Comparison of ENCODE assay signal across 11 cellular contexts in the genomic region with DNA sequence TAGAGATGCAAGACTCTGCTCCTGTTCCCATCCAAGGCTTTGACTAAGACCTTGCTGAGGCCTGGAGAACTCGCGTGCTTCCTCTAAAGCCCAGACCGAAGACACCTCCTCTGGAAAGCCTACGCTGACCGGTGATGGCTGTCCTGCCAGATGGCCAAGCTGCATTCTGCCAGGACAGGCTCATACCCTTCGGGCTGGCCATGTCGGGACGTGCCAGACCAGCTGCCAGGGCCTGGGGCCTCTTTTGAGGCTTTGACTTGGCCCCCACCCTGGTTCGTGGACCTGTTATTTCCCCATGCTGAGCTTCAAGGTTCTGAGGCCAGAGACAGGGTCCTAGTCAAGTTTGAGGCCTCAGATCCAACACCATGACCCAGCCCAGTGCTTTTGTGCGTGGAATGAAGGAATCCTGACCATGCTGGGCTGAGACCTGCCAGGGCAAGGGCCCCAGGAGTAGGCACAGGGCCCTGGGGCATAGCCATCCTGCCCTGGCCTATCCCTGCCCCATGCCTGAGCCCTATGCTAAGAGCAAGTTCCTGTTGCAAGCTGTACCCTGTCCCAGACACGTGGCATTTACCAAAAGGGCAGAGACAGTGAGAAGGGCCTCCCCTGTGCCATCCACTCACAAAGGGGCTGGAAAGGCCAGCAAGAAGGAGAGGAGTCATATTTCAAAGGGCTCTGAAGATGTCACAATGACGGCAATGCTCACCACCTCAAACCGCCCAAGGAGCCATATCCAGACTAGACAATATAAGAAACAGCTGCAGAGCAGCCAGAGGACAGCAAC. TPM values are rescaled to one million over a fixed set of nuclear protein-coding genes. Genes with fewer than 3 reads are reported as not detected.
DNase-seq lines count a peak whose midpoint lies in the region; ATAC-seq and TF ChIP-seq lines count a peak whose summit lies in the region.
"Had no signal": no experiment of that assay in that cellular context is flagged by ENCODE, and none has a peak within 500 bp of the region (broad histone marks: within the 10 kb centered on the region; RNA-seq: fewer than 3 reads in every experiment).

No MANE protein-coding gene starts in this region.

- no peak overlapping the region for H3K4me2 ChIP-seq in MM.1S (ENCODE audit: low read depth, low read length)
- H3K4me2 ChIP-seq: PC-9 had no signal

- H3K4me3 ChIP-seq in HEK293 (ENCODE audit: low read depth, low read length) (no peak overlapping the region), astrocyte of the spinal cord (ENCODE audit: low read depth, low read length) (no peak overlapping the region), MM.1S (ENCODE audit: low read length) (no peak overlapping the region)
- H3K4me3 ChIP-seq: PC-9 had no signal

- no peaks in the 10 kb centered on the region for H3K27me3 ChIP-seq in MM.1S (replicated peaks; ENCODE audit: insufficient read depth, low read length)

- POLR2A ChIA-PET in HEK293 (lab: Yijun Ruan, JAX), result interaction anchor here (0.6 to 1.4 kb wide), 2 partner anchors 15 to 162 kb away, joined by 4 to 6 read pairs; a partner anchor contains a TSS

- H3K4me3 Mint-ChIP-seq in natural killer cell treated with Interleukin-12 subunit alpha and Interleukin-12 subunit beta and Interleukin-15 and Interleukin-18, amount 100 ng/mL, for 72 hours, result no peak overlapping the region

- H3K36me3 Mint-ChIP-seq in natural killer cell treated with Interleukin-12 subunit alpha and Interleukin-12 subunit beta and Interleukin-15 and Interleukin-18, amount 100 ng/mL, for 72 hours, result no peaks in the 10 kb centered on the region

- H4K20me1 ChIP-seq in MM.1S (ENCODE audit: insufficient read depth, low read length), result no peaks in the 10 kb centered on the region

- H3K9me3 Mint-ChIP-seq in natural killer cell treated with Interleukin-12 subunit alpha and Interleukin-12 subunit beta and Interleukin-15 and Interleukin-18, amount 100 ng/mL, for 72 hours, result no peaks in the 10 kb centered on the region

- H3K79me2 ChIP-seq in MM.1S (ENCODE audit: low read length), result no peaks in the 10 kb centered on the region

- peak; percentile 35 for ATAC-seq in left ventricle myocardium superior
- ATAC-seq in HG02798 (IDR thresholded peaks at IDR 0.05; ENCODE audit: poor library complexity, unreplicated experiment), result no peak
- ATAC-seq in natural killer cell treated with Interleukin-12 subunit alpha and Interleukin-12 subunit beta and Interleukin-15 and Interleukin-18, amount 100 ng/mL, for 72 hours, result no peak

- peaks cover 0 to 7% of the 10 kb centered on the region in 2 experiments; a peak in 1 of 3 replicates for H3K36me3 ChIP-seq in HEK293 (ENCODE audit: control insufficient read depth in 2 of 2, insufficient read depth in 1 of 2, low read length in 2 of 2)
- no peaks in the 10 kb centered on the region for H3K36me3 ChIP-seq in MM.1S (replicated peaks; ENCODE audit: insufficient read depth, low read length)

- no peak overlapping the region for H2AFZ ChIP-seq in MM.1S (ENCODE audit: low read length)
- H2AFZ ChIP-seq: PC-9 had no signal

- TF ChIP-seq CTCF in HEK293 (tag by site-specific recombination; IDR thresholded peaks at IDR 0.05) (no peak), astrocyte of the spinal cord (IDR thresholded peaks at IDR 0.05; ENCODE audit: low read depth, low read length) (no peak), MM.1S (IDR thresholded peaks at IDR 0.05; ENCODE audit: low read length) (no peak)

- in situ Hi-C loops in astrocyte of the spinal cord (cut with HindIII; ENCODE audit: low sequenced_read_pairs), result no loop called here

- no peaks in the 10 kb centered on the region for H3K4me1 Mint-ChIP-seq in natural killer cell treated with Interleukin-12 subunit alpha and Interleukin-12 subunit beta and Interleukin-15 and Interleukin-18, amount 100 ng/mL, for 72 hours (ENCODE audit: low read depth in 2 of 2)

- H3K9ac ChIP-seq in MM.1S (ENCODE audit: low read length), result no peak overlapping the region

- no peaks in the 10 kb centered on the region for H3K9me2 ChIP-seq in MM.1S (replicated peaks; ENCODE audit: insufficient read depth, low read length)

- DNase-seq in AG08395 (ENCODE audit: low spot score) (peak; percentile 38), astrocyte of the spinal cord (ENCODE audit: low read depth, low spot score) (peak; percentile 55), left ventricle myocardium superior (no peak), MM.1S (no peak), A172 (ENCODE audit: low spot score) (no peak)
- no peak for DNase-seq in natural killer cell treated with Interleukin-12 subunit alpha and Interleukin-12 subunit beta and Interleukin-15 and Interleukin-18, amount 100 ng/mL, for 72 hours (ENCODE audit: low spot score)
- DNase-seq: GOT3, NCI-H2081 treated with DMSO at 0.1 percent for 48 hours, PC-9 had no signal

- intact Hi-C loops in left ventricle myocardium superior (cut with micrococcal nuclease), result no loop called here

- peaks cover 0 to under 1% of the 10 kb centered on the region in 2 donors for H3K27me3 Mint-ChIP-seq in natural killer cell treated with Interleukin-12 subunit alpha and Interleukin-12 subunit beta and Interleukin-15 and Interleukin-18, amount 100 ng/mL, for 72 hours

- H3K4me1 ChIP-seq in HEK293 (ENCODE audit: control insufficient read depth, insufficient read depth, low read length), result no peaks in the 10 kb centered on the region
- peaks cover 13% of the 10 kb centered on the region for H3K4me1 ChIP-seq in MM.1S (ENCODE audit: low read length)

- CTCF ChIA-PET in HEK293 (lab: Yijun Ruan, JAX), result interaction anchor here (0.5 to 5.5 kb wide), 9 partner anchors 10 to 1810 kb away, joined by 3 to 43 read pairs (median 3); a partner anchor contains a TSS

- no peak overlapping the region for H3K27ac Mint-ChIP-seq in natural killer cell treated with Interleukin-12 subunit alpha and Interleukin-12 subunit beta and Interleukin-15 and Interleukin-18, amount 100 ng/mL, for 72 hours

- H3F3A ChIP-seq in MM.1S (ENCODE audit: insufficient read depth, low read length), result no peaks in the 10 kb centered on the region

- no peaks in the 10 kb centered on the region for H3K9me3 ChIP-seq in HEK293 (ENCODE audit: control insufficient read depth, insufficient read depth, low read depth, low read length)
- no peaks in the 10 kb centered on the region for H3K9me3 ChIP-seq in MM.1S (replicated peaks; ENCODE audit: insufficient read depth, low read length)

- H3K27ac ChIP-seq in HEK293 (ENCODE audit: extremely low read depth, low read depth, low read length) (no peak overlapping the region), MM.1S (ENCODE audit: low read length) (no peak overlapping the region)
- H3K27ac ChIP-seq: PC-9 had no signal

TF ChIP-seq in HEK293, 187 proteins besides CTCF, POLR2A, EP300 and RAD21:
- TF ChIP-seq ZNF600 (tag by site-specific recombination; IDR thresholded peaks at IDR 0.05), result peak; percentile 27; the same call in 1 of the 2 replicates
- peak; percentile 79 for TF ChIP-seq FEZF1 (tag by site-specific recombination; IDR thresholded peaks at IDR 0.05)
- no peak for TF ChIP-seq ZIC2 (tag by site-specific recombination; IDR thresholded peaks at IDR 0.05)
- no peak for TF ChIP-seq ZNF114 (tag by site-specific recombination; IDR thresholded peaks at IDR 0.05)
- peak; percentile 53; the same call in 1 of the 2 replicates for TF ChIP-seq ZBTB20 (tag by site-specific recombination; IDR thresholded peaks at IDR 0.05)
TF ChIP-seq in HEK293: peak in this region for 3.

RNA-seq across cellular contexts. Expression of a gene that starts 42.8 kb away (rescaled TPM):
- 38.8 TPM for total RNA-seq in left ventricle myocardium superior
- total RNA-seq in A172 (2014; rRNA removed; shearing (Covaris generic)), result 136 and 149 TPM in 2 replicates
- 10 to 100 TPM; 36.5 to 49.9 TPM for total RNA-seq in natural killer cell treated with Interleukin-12 subunit alpha and Interleukin-12 subunit beta and Interleukin-15 and Interleukin-18, amount 100 ng/mL, for 72 hours

RNA-seq across cellular contexts. Expression of a gene that starts 42.9 kb away (rescaled TPM):
- 47.3 TPM for total RNA-seq in left ventricle myocardium superior
- total RNA-seq in A172 (2014; rRNA removed; shearing (Covaris generic)), result 43.1 and 47.9 TPM in 2 replicates
- 10 to 100 TPM; 21.2 to 22.2 TPM for total RNA-seq in natural killer cell treated with Interleukin-12 subunit alpha and Interleukin-12 subunit beta and Interleukin-15 and Interleukin-18, amount 100 ng/mL, for 72 hours

Comparison
In these comparisons a context has a peak if more than half of its experiments do, and no peak if none do; other contexts are left out.
1. DNase-seq: peak in AG08395 (single experiment) and astrocyte of the spinal cord (single experiment); none in left ventricle myocardium superior (single experiment), MM.1S (single experiment), A172 (single experiment) and natural killer cell treated with Interleukin-12 subunit alpha and Interleukin-12 subunit beta and Interleukin-15 and Interleukin-18, amount 100 ng/mL, for 72 hours (single experiment).